In the genomic region with DNA sequence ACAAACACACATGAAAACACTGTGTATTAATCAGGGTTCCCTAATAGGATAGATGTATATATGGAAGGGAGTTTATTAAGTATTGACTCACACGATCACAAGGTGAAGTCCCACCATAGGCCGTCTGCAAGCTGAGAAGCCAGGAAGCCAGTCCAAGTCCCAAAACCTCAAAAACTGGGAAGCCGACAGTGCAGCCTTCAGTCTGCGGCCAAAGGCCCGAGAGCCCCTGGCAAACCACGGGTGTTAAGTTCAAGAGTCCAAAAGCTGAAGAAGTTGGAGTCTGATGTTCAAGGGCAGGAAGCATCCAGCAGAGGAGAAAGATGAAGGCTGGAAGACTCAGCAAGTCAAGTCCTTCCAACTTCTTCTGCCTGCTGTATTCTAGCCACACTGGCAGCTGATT, we compare ENCODE assay signal across 17 cellular contexts.
"Had no signal": no experiment of that assay in that cellular context is flagged by ENCODE, and none has a peak within 500 bp of the region (broad histone marks: within the 10 kb centered on the region; RNA-seq: fewer than 3 reads in every experiment).

No MANE protein-coding gene starts in this region.

- H3K27ac Mint-ChIP-seq: dendritic cell treated with granulocyte-macrophage colony-stimulating factor and Interleukin-4, amounts not matched to agents 40 ng/mL and 50 ng/mL, for 4 days; effector memory CD8-positive, alpha-beta T cell; endodermal cell had no signal

- H3K4me1 ChIP-seq: foreskin keratinocyte, gastroesophageal sphincter, heart right ventricle, left lung, lower lobe of right lung had no signal

- H3K27me3 ChIP-seq: foreskin keratinocyte, gastroesophageal sphincter, left lung had no signal

- H3K4me3 ChIP-seq: coronary artery, gastroesophageal sphincter, heart right ventricle, left lung, lower lobe of right lung had no signal

- H3K36me3 ChIP-seq: gastroesophageal sphincter, heart right ventricle, left lung, lower lobe of right lung had no signal

- DNase-seq: effector CD8-positive, alpha-beta T cell; effector memory CD8-positive, alpha-beta T cell; endodermal cell; erythroblast; foreskin keratinocyte; heart right ventricle; hippocampal formation; left cardiac atrium; left lung; left ventricle myocardium superior; lower lobe of right lung; mesendoderm; midbrain had no signal

- H3K27ac ChIP-seq: coronary artery, epithelial cell of prostate, foreskin keratinocyte, gastroesophageal sphincter, heart right ventricle, left lung, lower lobe of right lung had no signal

- H3K4me3 Mint-ChIP-seq: dendritic cell treated with granulocyte-macrophage colony-stimulating factor and Interleukin-4, amounts not matched to agents 40 ng/mL and 50 ng/mL, for 4 days; effector memory CD8-positive, alpha-beta T cell; endodermal cell had no signal

- H3K4me1 Mint-ChIP-seq: endodermal cell had no signal
